23 cellular contexts compared by ENCODE assay signal in the genomic region with DNA sequence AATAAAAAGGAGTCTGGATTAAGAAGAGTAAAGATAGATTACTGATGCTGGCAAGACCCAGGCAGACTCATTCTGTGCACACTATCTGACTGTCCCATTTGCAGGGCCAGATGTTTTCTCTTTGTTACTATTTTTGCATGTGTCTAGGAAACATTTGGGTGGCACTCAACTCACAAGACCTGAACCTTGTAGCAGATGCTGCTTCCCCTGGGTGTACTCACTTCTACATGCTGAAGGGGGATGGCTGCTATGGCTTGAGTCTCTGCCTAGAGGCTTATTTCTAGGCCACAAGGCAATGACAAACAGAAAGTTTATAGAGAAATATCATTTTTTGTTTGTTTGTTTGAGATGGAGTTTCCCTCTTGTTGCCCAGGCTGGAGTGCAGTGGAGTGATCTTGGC.
DNase-seq lines count a peak whose midpoint lies in the region; ATAC-seq and TF ChIP-seq lines count a peak whose summit lies in the region.
"Had no signal": no experiment of that assay in that cellular context is flagged by ENCODE, and none has a peak within 500 bp of the region (broad histone marks: within the 10 kb centered on the region; RNA-seq: fewer than 3 reads in every experiment).

No MANE protein-coding gene starts in this region.

- H3K9me3 ChIP-seq in BLaER1 treated with 17β-estradiol and CSF1 and Interleukin-3, amounts not matched to agents 10 nM and 100 nM (replicated peaks in 1 of 11) = no peaks in the 10 kb centered on the region
- H3K9me3 ChIP-seq in MM.1S (replicated peaks; ENCODE audit: insufficient read depth, low read length) = no peaks in the 10 kb centered on the region
- no peaks in the 10 kb centered on the region for H3K9me3 ChIP-seq in esophagus muscularis mucosa
- H3K9me3 ChIP-seq: BE2C had no signal

- H3F3A ChIP-seq in MM.1S (ENCODE audit: insufficient read depth, low read length) = no peaks in the 10 kb centered on the region

- H3K4me3 ChIP-seq in BLaER1 treated with 17β-estradiol and CSF1 and Interleukin-3, amounts not matched to agents 10 nM and 100 nM = peak overlapping the region in 2 of 10 experiments; percentile 38 to 41; a peak in 2 of 20 replicates
- H3K4me3 ChIP-seq in MM.1S (ENCODE audit: low read length) = no peak overlapping the region
- no peak overlapping the region for H3K4me3 ChIP-seq in esophagus muscularis mucosa

- no peak overlapping the region for H2AFZ ChIP-seq in MM.1S (ENCODE audit: low read length)

- no peaks in the 10 kb centered on the region for H3K4me1 Mint-ChIP-seq in activated T-helper 17 cell treated with anti-CD3 and anti-CD28 coated beads, Interleukin-2, amount 50 U/mL, for 72 hours
- H3K4me1 Mint-ChIP-seq: CD4-positive, CD25-positive, alpha-beta regulatory T cell had no signal

- peak overlapping the region in 10 of 11 experiments; percentile 52 to 89 (median 80); a peak in 19 of 22 replicates for H3K4me2 ChIP-seq in BLaER1 treated with 17β-estradiol and CSF1 and Interleukin-3, amounts not matched to agents 10 nM and 100 nM
- peak overlapping the region; percentile 22; the same call in 1 of the 2 replicates for H3K4me2 ChIP-seq in MM.1S (ENCODE audit: low read depth, low read length)

- H3K4me3 Mint-ChIP-seq in activated T-helper 17 cell treated with anti-CD3 and anti-CD28 coated beads, Interleukin-2, amount 50 U/mL, for 72 hours = no peak overlapping the region
- H3K4me3 Mint-ChIP-seq: CD4-positive, CD25-positive, alpha-beta regulatory T cell had no signal

- DNase-seq in MM.1S = peak; percentile 57
- peak; percentile 89 for DNase-seq in esophagus muscularis mucosa (ENCODE audit: extremely low spot score)
- DNase-seq in stimulated activated CD4-positive, alpha-beta T cell treated with anti-CD3 and anti-CD28 coated beads, Interleukin-12 subunit alpha, Interleukin-12 subunit beta, amount 100 ng/mL, for 4 hours = no peak
- DNase-seq in NCI-H1092 (lab: John Stamatoyannopoulos, UW) = no peak
- DNase-seq: 8988T; ACHN; BE2C; CD4-positive, CD25-positive, alpha-beta regulatory T cell; DMS153; IMR-90; KG1; NCI-H1092 treated with DMSO at 0.1 percent for 48 hours; NCI-H1436 treated with DMSO at 0.1 percent for 48 hours; NCI-H2081; NCI-H2227 treated with DMSO at 0.1 percent for 48 hours; NCI-H526 treated with DMSO at 0.1 percent for 48 hours; SHP77; T-helper 1 cell had no signal

- no peaks in the 10 kb centered on the region for H4K20me1 ChIP-seq in BLaER1 treated with 17β-estradiol and CSF1 and Interleukin-3, amounts not matched to agents 10 nM and 100 nM
- H4K20me1 ChIP-seq in MM.1S (ENCODE audit: insufficient read depth, low read length) = no peaks in the 10 kb centered on the region

- TF ChIP-seq CTCF in MM.1S (IDR thresholded peaks at IDR 0.05; ENCODE audit: low read length) (no peak), esophagus muscularis mucosa (IDR thresholded peaks at IDR 0.05) (no peak)

- H3K27me3 Mint-ChIP-seq in activated T-helper 17 cell treated with anti-CD3 and anti-CD28 coated beads, Interleukin-2, amount 50 U/mL, for 72 hours = no peaks in the 10 kb centered on the region
- H3K27me3 Mint-ChIP-seq: CD4-positive, CD25-positive, alpha-beta regulatory T cell had no signal

- ATAC-seq in HG02610 (IDR thresholded peaks at IDR 0.05; ENCODE audit: unreplicated experiment) = peak; percentile 14
- ATAC-seq in activated T-helper 17 cell treated with anti-CD3 and anti-CD28 coated beads, Interleukin-2, amount 50 U/mL, for 72 hours (replicated peaks) = no peak
- ATAC-seq: Panc1 had no signal

- TF ChIP-seq POLR2A in esophagus muscularis mucosa (IDR thresholded peaks at IDR 0.05; ENCODE audit: low read depth) = no peak

- peaks cover 10% of the 10 kb centered on the region for H3K9me3 Mint-ChIP-seq in activated T-helper 17 cell treated with anti-CD3 and anti-CD28 coated beads, Interleukin-2, amount 50 U/mL, for 72 hours

- peak overlapping the region in 6 of 11 experiments; percentile 11 to 63 (median 44); a peak in 9 of 22 replicates for H3K27ac ChIP-seq in BLaER1 treated with 17β-estradiol and CSF1 and Interleukin-3, amounts not matched to agents 10 nM and 100 nM
- peak overlapping the region; percentile 10; the same call in 1 of the 2 replicates for H3K27ac ChIP-seq in MM.1S (ENCODE audit: low read length)
- H3K27ac ChIP-seq in esophagus muscularis mucosa (replicated peaks in 1 of 4) = no peak overlapping the region
- H3K27ac ChIP-seq: RWPE1 had no signal

- H3K9ac ChIP-seq in BLaER1 treated with 17β-estradiol and CSF1 and Interleukin-3, amounts not matched to agents 10 nM and 100 nM = peak overlapping the region in 4 of 11 experiments; percentile 7 to 38 (median 23); a peak in 5 of 22 replicates
- no peak overlapping the region for H3K9ac ChIP-seq in MM.1S (ENCODE audit: low read length)

- H3K27ac Mint-ChIP-seq in activated T-helper 17 cell treated with anti-CD3 and anti-CD28 coated beads, Interleukin-2, amount 50 U/mL, for 72 hours = no peak overlapping the region
- H3K27ac Mint-ChIP-seq: CD4-positive, CD25-positive, alpha-beta regulatory T cell had no signal

- no peak for TF ChIP-seq EP300 in esophagus muscularis mucosa (IDR thresholded peaks at IDR 0.05)

- no peaks in the 10 kb centered on the region for H3K27me3 ChIP-seq in BLaER1 treated with 17β-estradiol and CSF1 and Interleukin-3, amounts not matched to agents 10 nM and 100 nM
- H3K27me3 ChIP-seq in MM.1S (replicated peaks; ENCODE audit: insufficient read depth, low read length) (no peaks in the 10 kb centered on the region), esophagus muscularis mucosa (no peaks in the 10 kb centered on the region)
- H3K27me3 ChIP-seq: BE2C had no signal

- H3K36me3 ChIP-seq in BLaER1 treated with 17β-estradiol and CSF1 and Interleukin-3, amounts not matched to agents 10 nM and 100 nM = no peaks in the 10 kb centered on the region
- no peaks in the 10 kb centered on the region for H3K36me3 ChIP-seq in MM.1S (replicated peaks; ENCODE audit: insufficient read depth, low read length)
- no peaks in the 10 kb centered on the region for H3K36me3 ChIP-seq in esophagus muscularis mucosa
- H3K36me3 ChIP-seq: BE2C had no signal

- intact Hi-C loops in esophagus muscularis mucosa (cut with DNase I) = no loop called here

- H3K4me1 ChIP-seq in BLaER1 treated with 17β-estradiol and CSF1 and Interleukin-3, amounts not matched to agents 10 nM and 100 nM = peaks cover 10 to 54% (median 39%) of the 10 kb centered on the region in 10 experiments; a peak in 19 of 20 replicates
- H3K4me1 ChIP-seq in MM.1S (ENCODE audit: low read length) = peaks cover 9% of the 10 kb centered on the region
- H3K4me1 ChIP-seq in esophagus muscularis mucosa = no peaks in the 10 kb centered on the region
- H3K4me1 ChIP-seq: BE2C had no signal

- H3K79me2 ChIP-seq in MM.1S (ENCODE audit: low read length) = no peaks in the 10 kb centered on the region

- no peaks in the 10 kb centered on the region for H3K36me3 Mint-ChIP-seq in activated T-helper 17 cell treated with anti-CD3 and anti-CD28 coated beads, Interleukin-2, amount 50 U/mL, for 72 hours (ENCODE audit: low read depth)
- H3K36me3 Mint-ChIP-seq: CD4-positive, CD25-positive, alpha-beta regulatory T cell had no signal

- H3K9me2 ChIP-seq in MM.1S (replicated peaks; ENCODE audit: insufficient read depth, low read length) = no peaks in the 10 kb centered on the region

Comparison
In these comparisons a context has a peak if more than half of its experiments do, and no peak if none do; other contexts are left out.
1. H3K27ac ChIP-seq: peak in BLaER1 treated with 17β-estradiol and CSF1 and Interleukin-3, amounts not matched to agents 10 nM and 100 nM (6 of 11) and MM.1S (single experiment); none in esophagus muscularis mucosa (0 of 4).
2. DNase-seq: peak in MM.1S (single experiment) and esophagus muscularis mucosa (single experiment); none in stimulated activated CD4-positive, alpha-beta T cell treated with anti-CD3 and anti-CD28 coated beads, Interleukin-12 subunit alpha, Interleukin-12 subunit beta, amount 100 ng/mL, for 4 hours (single experiment) and NCI-H1092 (single experiment).